In the genomic region with DNA sequence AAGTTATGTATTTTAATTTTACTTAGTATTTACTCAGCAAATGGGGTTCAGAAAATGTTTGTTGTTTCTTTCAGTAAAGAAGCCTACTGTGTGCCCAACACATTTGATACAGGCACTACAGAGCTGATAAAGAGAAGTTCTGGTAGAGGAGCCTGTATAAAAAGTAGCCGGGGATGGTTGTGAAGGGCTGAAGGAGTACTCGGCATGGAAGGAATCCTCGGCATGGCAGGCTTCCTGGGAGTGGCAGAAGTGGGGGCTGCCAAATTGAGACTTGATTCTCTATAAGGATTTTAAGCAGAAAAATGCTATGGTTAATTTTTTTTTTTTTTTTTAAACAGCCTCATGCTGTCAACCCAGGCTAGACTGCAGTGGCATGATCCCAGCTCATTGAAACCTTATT, we compare ENCODE assay signal across 26 cellular contexts. TPM values are rescaled to one million over a fixed set of nuclear protein-coding genes. Genes with fewer than 3 reads are reported as not detected.
DNase-seq lines count a peak whose midpoint lies in the region; ATAC-seq, FAIRE-seq and TF ChIP-seq lines count a peak whose summit lies in the region.
"Had no signal": no experiment of that assay in that cellular context is flagged by ENCODE, and none has a peak within 500 bp of the region (broad histone marks: within the 10 kb centered on the region; RNA-seq: fewer than 3 reads in every experiment).

No MANE protein-coding gene starts in this region.

- intact Hi-C loops in lower lobe of right lung (cut with DNase I) = no loop called here

- H3K4me2 ChIP-seq in astrocyte (ENCODE audit: low read length) (no peak overlapping the region), parathyroid adenoma (ENCODE audit: low read length) (no peak overlapping the region)
- H3K4me2 ChIP-seq: GM23338 had no signal

- no peak overlapping the region for H3K9ac ChIP-seq in astrocyte (ENCODE audit: low read length)
- no peak overlapping the region for H3K9ac ChIP-seq in parathyroid adenoma

- FAIRE-seq in astrocyte (lab: Jason Lieb, UNC) (no peak), RCC 7860 (lab: Jason Lieb, UNC) (no peak)
- FAIRE-seq: G401.6, GM12891, H54, HTR-8/SVneo had no signal

- peaks cover 1% of the 10 kb centered on the region for H3K36me3 Mint-ChIP-seq in astrocyte (ENCODE audit: low read depth, unreplicated experiment)
- H3K36me3 Mint-ChIP-seq: CD4-positive, CD25-positive, alpha-beta regulatory T cell; CD8-positive, alpha-beta memory T cell had no signal

- no peak for TF ChIP-seq EP300 in suprapubic skin (IDR thresholded peaks at IDR 0.05)

- no peaks in the 10 kb centered on the region for H4K20me1 ChIP-seq in astrocyte (ENCODE audit: insufficient read depth, low read length)

- no peak overlapping the region for H3K4me3 Mint-ChIP-seq in astrocyte (ENCODE audit: unreplicated experiment)
- H3K4me3 Mint-ChIP-seq: CD4-positive, CD25-positive, alpha-beta regulatory T cell; CD8-positive, alpha-beta memory T cell; GM23338 had no signal

- H3K27me3 ChIP-seq in astrocyte (ENCODE audit: insufficient read depth, low read length) = no peaks in the 10 kb centered on the region
- H3K27me3 ChIP-seq in lower lobe of right lung (ENCODE audit: low read depth) = no peaks in the 10 kb centered on the region
- H3K27me3 ChIP-seq in parathyroid adenoma (ENCODE audit: control insufficient read depth, insufficient read depth, low read length) = no peaks in the 10 kb centered on the region
- H3K27me3 ChIP-seq in suprapubic skin = no peaks in the 10 kb centered on the region
- H3K27me3 ChIP-seq: BE2C had no signal

- H3K4me1 ChIP-seq in astrocyte (ENCODE audit: insufficient read depth, low read length) = peaks cover 11% of the 10 kb centered on the region
- H3K4me1 ChIP-seq in lower lobe of right lung = peaks cover 5% of the 10 kb centered on the region
- peaks cover 3% of the 10 kb centered on the region for H3K4me1 ChIP-seq in parathyroid adenoma
- H3K4me1 ChIP-seq in suprapubic skin = no peaks in the 10 kb centered on the region

- no peaks in the 10 kb centered on the region for H3K27me3 Mint-ChIP-seq in astrocyte (ENCODE audit: low read depth, unreplicated experiment)
- H3K27me3 Mint-ChIP-seq: CD4-positive, CD25-positive, alpha-beta regulatory T cell; CD8-positive, alpha-beta memory T cell had no signal

- no peak for TF ChIP-seq CTCF in astrocyte (IDR thresholded peaks at IDR 0.05; ENCODE audit: insufficient read depth, low read depth, low read length)
- TF ChIP-seq CTCF in lower lobe of right lung (IDR thresholded peaks at IDR 0.05) = no peak
- TF ChIP-seq CTCF in parathyroid adenoma (IDR thresholded peaks at IDR 0.05) = no peak
- TF ChIP-seq CTCF in suprapubic skin (IDR thresholded peaks at IDR 0.05) = no peak

- H3K36me3 ChIP-seq in astrocyte (ENCODE audit: insufficient read depth, low read length) (no peaks in the 10 kb centered on the region), lower lobe of right lung (no peaks in the 10 kb centered on the region), parathyroid adenoma (ENCODE audit: control insufficient read depth, insufficient read depth, low read length) (no peaks in the 10 kb centered on the region), suprapubic skin (no peaks in the 10 kb centered on the region)
- H3K36me3 ChIP-seq: BE2C had no signal

- H3K79me2 ChIP-seq in astrocyte (ENCODE audit: insufficient read depth, low read length) = peaks cover 66% of the 10 kb centered on the region
- peaks cover 17% of the 10 kb centered on the region for H3K79me2 ChIP-seq in parathyroid adenoma

- no peak for TF ChIP-seq POLR2A in suprapubic skin (IDR thresholded peaks at IDR 0.05)

- WGBS in suprapubic skin = 89% methylated on average over 3 of the region's 3 CpGs

- H3K9me3 ChIP-seq in astrocyte (ENCODE audit: insufficient read depth, low read depth, low read length) = no peaks in the 10 kb centered on the region
- H3K9me3 ChIP-seq in lower lobe of right lung = no peaks in the 10 kb centered on the region
- H3K9me3 ChIP-seq in parathyroid adenoma (ENCODE audit: control insufficient read depth, low read length) = no peaks in the 10 kb centered on the region
- no peaks in the 10 kb centered on the region for H3K9me3 ChIP-seq in suprapubic skin
- H3K9me3 ChIP-seq: BE2C had no signal

- peaks cover 1% of the 10 kb centered on the region for H3K9me3 Mint-ChIP-seq in astrocyte (ENCODE audit: unreplicated experiment)
- H3K9me3 Mint-ChIP-seq: CD4-positive, CD25-positive, alpha-beta regulatory T cell; CD8-positive, alpha-beta memory T cell; GM23338 had no signal

- no peak overlapping the region for H3K27ac Mint-ChIP-seq in astrocyte (ENCODE audit: unreplicated experiment)
- H3K27ac Mint-ChIP-seq: CD4-positive, CD25-positive, alpha-beta regulatory T cell; CD8-positive, alpha-beta memory T cell; GM23338 had no signal

- H2AFZ ChIP-seq in astrocyte (ENCODE audit: low read depth, low read length) = no peak overlapping the region
- peak overlapping the region; percentile 14 for H2AFZ ChIP-seq in parathyroid adenoma
- H2AFZ ChIP-seq: GM23338 had no signal

- no peak overlapping the region for H3K27ac ChIP-seq in astrocyte (ENCODE audit: low read depth, low read length)
- H3K27ac ChIP-seq in lower lobe of right lung = no peak overlapping the region
- no peak overlapping the region for H3K27ac ChIP-seq in parathyroid adenoma
- no peak overlapping the region for H3K27ac ChIP-seq in suprapubic skin
- H3K27ac ChIP-seq: HL-60 had no signal

- peaks cover 14% of the 10 kb centered on the region for H3K4me1 Mint-ChIP-seq in astrocyte (ENCODE audit: low read depth, unreplicated experiment)

- ATAC-seq in lower lobe of right lung = peak; percentile 64 to 80
- ATAC-seq in GM18858 (IDR thresholded peaks at IDR 0.05; ENCODE audit: unreplicated experiment) = no peak
- ATAC-seq: GM23338 had no signal

- DNase-seq in EH (ENCODE audit: low read depth) (peak; percentile 8), astrocyte (ENCODE audit: low read depth) (peak; percentile 14), lower lobe of right lung (no peak), Ammon's horn (ENCODE audit: low spot score) (no peak), RCC 7860 (ENCODE audit: low spot score) (no peak), suprapubic skin (ENCODE audit: low spot score in 2 of 2) (no peak)
- DNase-seq: 8988T; BE2C; C1 segment of cervical spinal cord; CD4-positive, CD25-positive, alpha-beta regulatory T cell; CD8-positive, alpha-beta memory T cell; COR-L47; DMS 273 treated with DMSO at 0.1 percent for 48 hours; DMS53; DND-41; HCEC 1CT; IMR-90 had no signal

- H3K4me3 ChIP-seq in astrocyte (ENCODE audit: insufficient read depth, low read depth, low read length) (no peak overlapping the region), lower lobe of right lung (no peak overlapping the region), parathyroid adenoma (ENCODE audit: low read depth, low read length) (no peak overlapping the region), suprapubic skin (no peak overlapping the region)
- H3K4me3 ChIP-seq: GM23338 had no signal

RNA-seq across cellular contexts. Expression of gene ARL13B, which starts 9.3 kb away (rescaled TPM):
- total RNA-seq in astrocyte (9.8 and 10.9 TPM in 2 replicates), lower lobe of right lung (21.1 TPM), suprapubic skin (1 to 10 TPM; 5.7 to 8.2 (median 6.3) TPM)

RNA-seq across cellular contexts. Expression of gene PROS1, which starts 15.5 kb away (rescaled TPM):
- total RNA-seq in astrocyte = 11.5 and 13.4 TPM in 2 replicates
- 49.5 TPM for total RNA-seq in lower lobe of right lung
- total RNA-seq in suprapubic skin = 10 to 100 TPM; 10.6 to 26.0 (median 20.5) TPM

RNA-seq across cellular contexts. Expression of gene STX19, which starts 39.2 kb away (rescaled TPM):
- total RNA-seq in astrocyte = not detected in 2 replicates
- total RNA-seq in lower lobe of right lung = 3.8 TPM
- total RNA-seq in suprapubic skin = 1 to 10 TPM; 3.1 to 5.5 (median 4.3) TPM
- total RNA-seq: A673; CD4-positive, CD25-positive, alpha-beta regulatory T cell; CD8-positive, alpha-beta memory T cell; GM23338; IMR-90 had no signal

Comparison
In these comparisons a context has a peak if more than half of its experiments do, and no peak if none do; other contexts are left out.
1. DNase-seq: peak in EH (single experiment) and astrocyte (single experiment); none in lower lobe of right lung (single experiment), Ammon's horn (single experiment), RCC 7860 (single experiment) and suprapubic skin (0 of 2).